ENCODE assay signal across 32 cellular contexts in the genomic region with DNA sequence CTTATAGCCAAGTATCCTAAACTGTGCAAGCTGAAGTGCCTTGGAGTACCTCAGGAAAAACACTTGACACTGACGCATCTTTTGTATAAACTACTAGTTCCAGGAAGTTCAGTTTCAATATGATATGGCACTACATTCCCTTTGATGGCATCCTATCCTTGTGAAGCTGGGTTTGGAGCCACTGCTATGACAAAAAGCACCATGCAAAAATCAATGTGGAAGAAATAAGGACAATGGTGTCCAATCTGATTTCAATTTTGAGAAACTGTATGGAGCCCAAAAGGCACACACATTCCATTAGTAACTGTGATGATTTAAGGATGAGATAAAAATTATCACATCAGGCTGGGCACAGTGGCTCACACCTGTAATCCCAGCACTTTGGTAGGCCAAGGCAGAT.
"Had no signal": no experiment of that assay in that cellular context is flagged by ENCODE, and none has a peak within 500 bp of the region (broad histone marks: within the 10 kb centered on the region; RNA-seq: fewer than 3 reads in every experiment).

No MANE protein-coding gene starts in this region.

- DNase-seq: activated CD4-positive, alpha-beta T cell treated with anti-CD3 and anti-CD28 coated beads, Interleukin-2, amount 10 ng/mL, durations not matched to agents 7 days and 5 days; activated CD8-positive, alpha-beta memory T cell treated with anti-CD3 and anti-CD28 coated beads for 24 hours; activated CD8-positive, alpha-beta memory T cell treated with anti-CD3 and anti-CD28 coated beads, Interleukin-2, amount 50 U/mL, for 48 hours; activated gamma-delta T cell; activated T-cell treated with anti-CD3 and anti-CD28 coated beads, Interleukin-2, amount 50 U/mL, for 24 hours; adrenal gland; aorta; body of pancreas; cerebellar nuclear complex; cortex of kidney; effector memory CD8-positive, alpha-beta T cell; islet precursor cell; left ventricle myocardium inferior; mesendoderm; stimulated activated CD4-positive, alpha-beta T cell treated with anti-CD3 and anti-CD28 coated beads, Interleukin-12 subunit alpha, Interleukin-12 subunit beta, amount 100 ng/mL, for 4 hours; stimulated activated CD4-positive, alpha-beta T cell treated with anti-CD3 and anti-CD28 coated beads, Interleukin-4, amount 100 ng/mL, for 1 hour; stimulated activated naive CD8-positive, alpha-beta T cell treated with anti-CD3 and anti-CD28 coated beads, Interleukin-15, Interleukin-2, amounts not matched to agents 100 U/mL and 50 U/mL, for 24 hours; T-helper 9 cell; testis; transverse colon; WERI-Rb-1 had no signal

- H3K9me3 ChIP-seq: adrenal gland, body of pancreas, gastroesophageal sphincter, left ventricle myocardium inferior, testis, transverse colon had no signal

- H3K27ac Mint-ChIP-seq: activated CD4-positive, alpha-beta T cell treated with anti-CD3 and anti-CD28 coated beads, Interleukin-2, amount 10 ng/mL, durations not matched to agents 7 days and 5 days; activated naive CD4-positive, alpha-beta T cell treated with anti-CD3 and anti-CD28 coated beads, Interleukin-2, amount 50 U/mL, for 72 hours; activated T-cell treated with anti-CD3 and anti-CD28 coated beads, Interleukin-2, amount 50 U/mL, for 24 hours; nephron; progenitor cell of endocrine pancreas; T-helper 1 cell treated with Interleukin-12 subunit alpha and Interleukin-12 subunit beta and Interleukin-4 antibody, amounts not matched to agents 30 μg/mL and 1 μg/mL, for 36 hours had no signal

- H3K4me3 ChIP-seq: adrenal gland, body of pancreas, cardiac muscle cell, gastroesophageal sphincter, hepatocyte, left ventricle myocardium inferior, lung, skin epidermis, testis, transverse colon had no signal

- H3K27me3 Mint-ChIP-seq: activated CD4-positive, alpha-beta T cell treated with anti-CD3 and anti-CD28 coated beads, Interleukin-2, amount 10 ng/mL, durations not matched to agents 7 days and 5 days; activated T-cell treated with anti-CD3 and anti-CD28 coated beads, Interleukin-2, amount 50 U/mL, for 24 hours; effector memory CD8-positive, alpha-beta T cell; progenitor cell of endocrine pancreas had no signal

- ATAC-seq: activated CD4-positive, CD25-positive, alpha-beta regulatory T cell treated with anti-CD3 and anti-CD28 coated beads, Interleukin-2, amount 50 U/mL, for 24 hours; activated naive CD4-positive, alpha-beta T cell treated with anti-CD3 and anti-CD28 coated beads, Interleukin-2, amount 50 U/mL, for 72 hours; body of pancreas; effector memory CD8-positive, alpha-beta T cell; gastroesophageal sphincter; sciatic nerve; stimulated activated naive CD8-positive, alpha-beta T cell treated with anti-CD3 and anti-CD28 coated beads, Interleukin-15, Interleukin-2, amounts not matched to agents 100 U/mL and 50 U/mL, for 24 hours had no signal

- H3K27me3 ChIP-seq: adrenal gland, body of pancreas, cardiac muscle cell, gastroesophageal sphincter, hepatocyte, testis, transverse colon had no signal

- H3K9me3 Mint-ChIP-seq: activated naive CD4-positive, alpha-beta T cell treated with anti-CD3 and anti-CD28 coated beads, Interleukin-2, amount 50 U/mL, for 72 hours; activated T-cell treated with anti-CD3 and anti-CD28 coated beads, Interleukin-2, amount 50 U/mL, for 24 hours; effector memory CD8-positive, alpha-beta T cell; nephron; T-helper 1 cell treated with Interleukin-12 subunit alpha and Interleukin-12 subunit beta and Interleukin-4 antibody, amounts not matched to agents 30 μg/mL and 1 μg/mL, for 36 hours had no signal

- H3K27ac ChIP-seq: body of pancreas, cardiac muscle cell, gastroesophageal sphincter, hepatocyte, skin epidermis, testis, transverse colon, WERI-Rb-1 had no signal

- H3K4me3 Mint-ChIP-seq: activated CD4-positive, alpha-beta T cell treated with anti-CD3 and anti-CD28 coated beads, Interleukin-2, amount 10 ng/mL, durations not matched to agents 7 days and 5 days; activated T-cell treated with anti-CD3 and anti-CD28 coated beads, Interleukin-2, amount 50 U/mL, for 24 hours; effector memory CD8-positive, alpha-beta T cell; nephron; T-helper 1 cell treated with Interleukin-12 subunit alpha and Interleukin-12 subunit beta and Interleukin-4 antibody, amounts not matched to agents 30 μg/mL and 1 μg/mL, for 36 hours had no signal

- H3K4me2 ChIP-seq: hepatocyte had no signal

- H2AFZ ChIP-seq: hepatocyte had no signal
